14 cellular contexts compared by ENCODE assay signal in the genomic region with DNA sequence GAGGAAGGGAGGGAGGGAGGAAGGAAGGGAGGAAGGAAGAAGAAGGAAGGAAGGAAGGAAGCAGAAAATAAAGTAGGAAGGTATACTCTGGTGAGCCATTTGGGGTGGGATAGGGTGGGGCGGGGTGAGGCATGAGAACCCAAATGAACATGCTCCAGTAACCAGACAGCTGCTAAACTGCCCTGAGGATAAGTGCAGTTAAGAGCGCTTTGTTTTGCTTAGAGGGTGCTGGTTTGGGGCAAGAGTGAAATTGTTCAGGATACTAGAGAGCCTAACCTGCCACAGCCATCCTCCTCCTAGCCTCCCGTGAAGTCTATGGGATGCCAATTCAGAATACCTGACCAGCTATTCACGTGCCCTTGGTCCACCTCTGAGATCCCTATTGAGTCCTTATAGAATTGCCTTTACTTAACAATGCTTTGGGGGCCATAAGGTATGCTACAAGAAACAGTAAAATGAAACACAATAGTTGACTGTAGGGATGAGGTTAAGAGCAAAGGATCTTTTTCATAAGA. TPM values are rescaled to one million over a fixed set of nuclear protein-coding genes. Genes with fewer than 3 reads are reported as not detected.
DNase-seq lines count a peak whose midpoint lies in the region; ATAC-seq and TF ChIP-seq lines count a peak whose summit lies in the region.
"Had no signal": no experiment of that assay in that cellular context is flagged by ENCODE, and none has a peak within 500 bp of the region (broad histone marks: within the 10 kb centered on the region; RNA-seq: fewer than 3 reads in every experiment).

No MANE protein-coding gene starts in this region.

- ATAC-seq in activated CD8-positive, alpha-beta T cell treated with anti-CD3 and anti-CD28 coated beads for 36 hours: no peak
- ATAC-seq: GM12878 had no signal

- no peak for TF ChIP-seq CTCF in activated CD8-positive, alpha-beta T cell treated with anti-CD3 and anti-CD28 coated beads for 36 hours (IDR thresholded peaks at IDR 0.05)
- no peak for TF ChIP-seq CTCF in type B pancreatic cell (conservative IDR thresholded peaks at IDR 0.05)

- peak; percentile 55 for DNase-seq in ELF-1 (ENCODE audit: low read depth, low spot score)
- DNase-seq in SJCRH30: peak; percentile 65 to 85
- peak; percentile 54 for DNase-seq in islet precursor cell
- DNase-seq in stimulated activated CD4-positive, alpha-beta T cell treated with anti-CD3 and anti-CD28 coated beads, Interleukin-1b, Interleukin-23, amount 100 ng/mL, for 48 hours: no peak
- DNase-seq in activated CD8-positive, alpha-beta T cell treated with anti-CD3 and anti-CD28 coated beads for 36 hours: no peak
- no peak for DNase-seq in type B pancreatic cell (ENCODE audit: extremely low spot score, unreplicated experiment)
- DNase-seq: ACHN; Calu3; CD4-positive, alpha-beta T cell; DMS 273 treated with DMSO at 0.1 percent for 48 hours had no signal

- WGBS in HUES64: 53% methylated on average over 4 of the region's 4 CpGs

- H3K9ac ChIP-seq in HUES64 (ENCODE audit: low read depth, low read length): no peak overlapping the region
- H3K9ac ChIP-seq: BLaER1 treated with 17β-estradiol and CSF1 and Interleukin-3, amounts not matched to agents 10 nM and 100 nM had no signal

- no peak overlapping the region for H3K4me3 Mint-ChIP-seq in activated CD8-positive, alpha-beta T cell treated with anti-CD3 and anti-CD28 coated beads for 36 hours
- no peak overlapping the region for H3K4me3 Mint-ChIP-seq in type B pancreatic cell
- H3K4me3 Mint-ChIP-seq: CD4-positive, alpha-beta T cell; IgD-negative memory B cell had no signal

- H3K4me3 ChIP-seq in HUES64 (ENCODE audit: low read length) (no peak overlapping the region), SJCRH30 (no peak overlapping the region)
- H3K4me3 ChIP-seq: BLaER1 treated with 17β-estradiol and CSF1 and Interleukin-3, amounts not matched to agents 10 nM and 100 nM; GM12878 had no signal

- H3K27me3 Mint-ChIP-seq in activated CD8-positive, alpha-beta T cell treated with anti-CD3 and anti-CD28 coated beads for 36 hours: peaks cover 12% of the 10 kb centered on the region
- H3K27me3 Mint-ChIP-seq in type B pancreatic cell: peaks cover 6% of the 10 kb centered on the region

- H3K27me3 ChIP-seq in HUES64 (ENCODE audit: insufficient read depth, low read length) (no peaks in the 10 kb centered on the region), SJCRH30 (no peaks in the 10 kb centered on the region)
- H3K27me3 ChIP-seq: BLaER1 treated with 17β-estradiol and CSF1 and Interleukin-3, amounts not matched to agents 10 nM and 100 nM had no signal

- H3K27ac Mint-ChIP-seq in activated CD8-positive, alpha-beta T cell treated with anti-CD3 and anti-CD28 coated beads for 36 hours: no peak overlapping the region
- H3K27ac Mint-ChIP-seq in type B pancreatic cell: no peak overlapping the region
- H3K27ac Mint-ChIP-seq: CD4-positive, alpha-beta T cell; IgD-negative memory B cell had no signal

- intact Hi-C loops in activated CD8-positive, alpha-beta T cell treated with anti-CD3 and anti-CD28 coated beads for 36 hours (cut with micrococcal nuclease): loop anchor here (10.0 kb wide), 1 partner anchor 265 kb away; the partner anchor contains the start of gene PPP2R5A

- CTCF ChIA-PET in activated CD8-positive, alpha-beta T cell treated with anti-CD3 and anti-CD28 coated beads for 36 hours (lab: Charles Lee): no interaction called here

- no peaks in the 10 kb centered on the region for H3K36me3 Mint-ChIP-seq in activated CD8-positive, alpha-beta T cell treated with anti-CD3 and anti-CD28 coated beads for 36 hours (ENCODE audit: low read depth)
- H3K36me3 Mint-ChIP-seq in type B pancreatic cell: no peaks in the 10 kb centered on the region

- POLR2A ChIA-PET in activated CD8-positive, alpha-beta T cell treated with anti-CD3 and anti-CD28 coated beads for 36 hours (lab: Charles Lee): interaction anchor here (1.0 kb wide), 1 partner anchor 9 kb away, joined by 3 read pairs; no protein-coding TSS in a partner anchor

- H3K27ac ChIP-seq in HUES64 (ENCODE audit: low read depth, low read length): peak overlapping the region; percentile 31; the same call in 1 of the 2 replicates
- no peak overlapping the region for H3K27ac ChIP-seq in SJCRH30
- H3K27ac ChIP-seq: BLaER1 treated with 17β-estradiol and CSF1 and Interleukin-3, amounts not matched to agents 10 nM and 100 nM had no signal

- H3K4me1 Mint-ChIP-seq in activated CD8-positive, alpha-beta T cell treated with anti-CD3 and anti-CD28 coated beads for 36 hours (ENCODE audit: low read depth): no peaks in the 10 kb centered on the region
- no peaks in the 10 kb centered on the region for H3K4me1 Mint-ChIP-seq in type B pancreatic cell (ENCODE audit: unreplicated experiment)
- H3K4me1 Mint-ChIP-seq: IgD-negative memory B cell had no signal

- no peaks in the 10 kb centered on the region for H3K9me3 Mint-ChIP-seq in activated CD8-positive, alpha-beta T cell treated with anti-CD3 and anti-CD28 coated beads for 36 hours
- H3K9me3 Mint-ChIP-seq in type B pancreatic cell: no peaks in the 10 kb centered on the region
- H3K9me3 Mint-ChIP-seq: CD4-positive, alpha-beta T cell; IgD-negative memory B cell had no signal

- H3K36me3 ChIP-seq in HUES64 (ENCODE audit: insufficient read depth, low read length): no peaks in the 10 kb centered on the region
- H3K36me3 ChIP-seq in SJCRH30: no peaks in the 10 kb centered on the region
- H3K36me3 ChIP-seq: BLaER1 treated with 17β-estradiol and CSF1 and Interleukin-3, amounts not matched to agents 10 nM and 100 nM had no signal

- peaks cover 33% of the 10 kb centered on the region for H3K4me1 ChIP-seq in HUES64 (ENCODE audit: insufficient read depth, low read length)
- peaks cover 10% of the 10 kb centered on the region for H3K4me1 ChIP-seq in SJCRH30

- H3K9me3 ChIP-seq in HUES64 (ENCODE audit: insufficient read depth, low read depth, low read length) (no peaks in the 10 kb centered on the region), SJCRH30 (replicated peaks) (no peaks in the 10 kb centered on the region)
- H3K9me3 ChIP-seq: BLaER1 treated with 17β-estradiol and CSF1 and Interleukin-3, amounts not matched to agents 10 nM and 100 nM had no signal

RNA-seq across cellular contexts. Expression of gene ATF3, which starts 59.0 kb away (rescaled TPM):
- 10.7 TPM for polyA plus RNA-seq in HUES64 (2013, experiment 1 of 2)
- polyA plus RNA-seq in HUES64 (2013, experiment 2 of 2): 11.8 TPM
- 30.6 and 33.8 TPM in 2 replicates for total RNA-seq in SJCRH30 (2014; rRNA removed; shearing (Covaris generic))
- total RNA-seq in activated CD8-positive, alpha-beta T cell treated with anti-CD3 and anti-CD28 coated beads for 36 hours: 10 to 100 TPM; 35.4 to 41.3 TPM
- 23.9 and 117 TPM in 2 replicates for total RNA-seq in type B pancreatic cell (ENCODE audit: low replicate concordance)

Comparison
In these comparisons a context has a peak if more than half of its experiments do, and no peak if none do; other contexts are left out.
1. DNase-seq: peak in ELF-1 (single experiment), SJCRH30 (2 of 2) and islet precursor cell (single experiment); none in stimulated activated CD4-positive, alpha-beta T cell treated with anti-CD3 and anti-CD28 coated beads, Interleukin-1b, Interleukin-23, amount 100 ng/mL, for 48 hours (single experiment), activated CD8-positive, alpha-beta T cell treated with anti-CD3 and anti-CD28 coated beads for 36 hours (single experiment) and type B pancreatic cell (single experiment).